In genomic region chr6:19812512-19813119, GRCh38 we compare ENCODE assay signal across 8 cellular contexts. TPM values are rescaled to one million over a fixed set of nuclear protein-coding genes. Genes with fewer than 3 reads are reported as not detected.
A peak's percentile ranks its signal among the peaks of the same experiment; 100 is the strongest.
DNase-seq lines count a peak whose midpoint lies in the region; ATAC-seq and TF ChIP-seq lines count a peak whose summit lies in the region.

No MANE protein-coding gene starts in this region.

- H3K9me3 ChIP-seq in WERI-Rb-1 (ENCODE audit: severe bottlenecking), result no peaks in the 10 kb centered on the region

- H3K36me3 Mint-ChIP-seq in HFFc6 (ENCODE audit: low read depth), result no peaks in the 10 kb centered on the region

- no peak overlapping the region for H3K4me3 Mint-ChIP-seq in HFFc6

- CTCF ChIA-PET in BJ (lab: Yijun Ruan, JAX), result interaction anchor here (0.8 to 1.3 kb wide), 2 partner anchors 98 to 356 kb away, joined by 3 read pairs; no protein-coding TSS in a partner anchor

- DNase-seq in BJ (ENCODE audit: low read depth), result no peak
- peak; percentile 42 for DNase-seq in HFFc6
- DNase-seq in WERI-Rb-1, result no peak
- DNase-seq in iris pigment epithelial cell (ENCODE audit: low read depth), result peak; percentile 62
- no peak for DNase-seq in activated CD8-positive, alpha-beta memory T cell treated with anti-CD3 and anti-CD28 coated beads for 24 hours
- no peak for DNase-seq in activated CD4-positive, alpha-beta T cell treated with anti-CD3 and anti-CD28 coated beads for 4 hours
- DNase-seq in T-helper 9 cell, result no peak

- TF ChIP-seq CTCF in BJ (IDR thresholded peaks at IDR 0.05; ENCODE audit: insufficient read depth, low read depth, low read length) (peak; percentile 75), HFFc6 (IDR thresholded peaks at IDR 0.05) (peak; percentile 82), WERI-Rb-1 (IDR thresholded peaks at IDR 0.05; ENCODE audit: low read depth, low read length) (peak; percentile 73)

- no peak for ATAC-seq in HG03457 (IDR thresholded peaks at IDR 0.05; ENCODE audit: unreplicated experiment)

- H3K27me3 Mint-ChIP-seq in HFFc6 (ENCODE audit: insufficient read depth), result no peaks in the 10 kb centered on the region

- H3K27ac ChIP-seq in WERI-Rb-1, result no peak overlapping the region

- H3K4me3 ChIP-seq in BJ (ENCODE audit: low read depth, low read length) (no peak overlapping the region), WERI-Rb-1 (ENCODE audit: low read depth, low read length) (no peak overlapping the region)

- POLR2A ChIA-PET in BJ (lab: Charles Lee), result no interaction called here

- H3K4me1 Mint-ChIP-seq in HFFc6 (ENCODE audit: low read depth), result no peaks in the 10 kb centered on the region

- H3K36me3 ChIP-seq in BJ (ENCODE audit: control insufficient read depth, insufficient read depth, low read length) (no peaks in the 10 kb centered on the region), WERI-Rb-1 (no peaks in the 10 kb centered on the region)

- no peak overlapping the region for H3K27ac Mint-ChIP-seq in HFFc6

- peaks cover 7% of the 10 kb centered on the region; the same call in 1 of the 2 replicates for H3K9me3 Mint-ChIP-seq in HFFc6

- H3K27me3 ChIP-seq in BJ (ENCODE audit: control insufficient read depth, insufficient read depth, low read length) (no peaks in the 10 kb centered on the region), WERI-Rb-1 (ENCODE audit: insufficient read depth, low read depth, severe bottlenecking) (no peaks in the 10 kb centered on the region)

RNA-seq across cellular contexts. Expression of gene ID4, which starts 24.6 kb away (rescaled TPM):
- polyA plus RNA-seq in BJ (2011; rRNA removed), result 2.2 and 3.1 TPM in 2 replicates
- 1.5 and 2.5 TPM in 2 replicates for polyA minus RNA-seq in BJ (2011; rRNA and poly(A)+ RNA removed)
- total RNA-seq in HFFc6 (2021; fragmentation: NEBNext Ultra II Directional; extraction: Animal tissue kit (Norgen Biotek cat#: 25700)), result 10 to 100 TPM in 4 of 6 experiments, 1 to 10 TPM in 2; 7.2 to 11.9 (median 10.9) TPM

Comparison
In these comparisons a context has a peak if more than half of its experiments do, and no peak if none do; other contexts are left out.
1. DNase-seq: peak in HFFc6 (single experiment) and iris pigment epithelial cell (single experiment); none in BJ (single experiment), WERI-Rb-1 (single experiment), activated CD8-positive, alpha-beta memory T cell treated with anti-CD3 and anti-CD28 coated beads for 24 hours (single experiment), activated CD4-positive, alpha-beta T cell treated with anti-CD3 and anti-CD28 coated beads for 4 hours (0 of 2) and T-helper 9 cell (single experiment).
2. Peak in every context shown above with its lines, with median percentiles within 50 percentile points of each other: CTCF ChIP-seq.